Comparison of ENCODE assay signal across 8 cellular contexts in genomic region chr11:47393163-47394049, GRCh38. TPM values are rescaled to one million over a fixed set of nuclear protein-coding genes. Genes with fewer than 3 reads are reported as not detected.
A peak's percentile ranks its signal among the peaks of the same experiment; 100 is the strongest.
DNase-seq lines count a peak whose midpoint lies in the region; ATAC-seq and TF ChIP-seq lines count a peak whose summit lies in the region.

No MANE protein-coding gene starts in this region.

- peak overlapping the region; percentile 82 for H3K27ac Mint-ChIP-seq in activated CD4-positive, alpha-beta memory T cell treated with anti-CD3 and anti-CD28 coated beads for 36 hours

- POLR2A ChIA-PET in activated CD4-positive, alpha-beta memory T cell treated with anti-CD3 and anti-CD28 coated beads for 36 hours (lab: Charles Lee): interaction anchor here (1.4 kb wide), 1 partner anchor 374 kb away, joined by 3 read pairs; the partner anchor contains the start of gene FNBP4

- no peak overlapping the region for H3K4me3 Mint-ChIP-seq in activated CD4-positive, alpha-beta memory T cell treated with anti-CD3 and anti-CD28 coated beads for 36 hours

- intact Hi-C loops in activated CD4-positive, alpha-beta memory T cell treated with anti-CD3 and anti-CD28 coated beads for 36 hours (cut with micrococcal nuclease): loop anchor here (1.0 kb wide), 1 partner anchor 15 kb away; the partner anchor contains the start of gene SLC39A13
- intact Hi-C loops in left cardiac atrium (cut with DNase I): no loop called here
- intact Hi-C loops in spleen (cut with DNase I; ENCODE audit: low total_unique reads): no loop called here

- H3K4me3 ChIP-seq in spleen: peak overlapping the region in 4 of 8 donors; percentile 3 to 68 (median 32)

- no peaks in the 10 kb centered on the region for H3K36me3 ChIP-seq in spleen

- H3K4me1 ChIP-seq in spleen: peaks cover 43 to 95% (median 79%) of the 10 kb centered on the region in 6 donors

- DNase-seq in HK-2 (ENCODE audit: unreplicated experiment): peak; percentile 46
- DNase-seq in activated CD4-positive, alpha-beta memory T cell treated with anti-CD3 and anti-CD28 coated beads for 36 hours: no peak
- DNase-seq in left cardiac atrium: peak; percentile 49
- peak; percentile 92 for DNase-seq in spleen
- no peak for DNase-seq in activated gamma-delta T cell treated with Interleukin-2 at 50 U/mL for 16 hours

- 30 to 51% (median 40%) methylated on average over 19 to 20 of the region's 20 CpGs for WGBS in spleen, 5 donors

- no peaks in the 10 kb centered on the region for H3K9me3 Mint-ChIP-seq in activated CD4-positive, alpha-beta memory T cell treated with anti-CD3 and anti-CD28 coated beads for 36 hours

- no peak for TF ChIP-seq CTCF in spleen (IDR thresholded peaks at IDR 0.05 in 8 of 11, conservative IDR thresholded peaks at IDR 0.05 in 3 of 11)

- H3K36me3 Mint-ChIP-seq in activated CD4-positive, alpha-beta memory T cell treated with anti-CD3 and anti-CD28 coated beads for 36 hours: no peaks in the 10 kb centered on the region

- ATAC-seq in left cardiac atrium (peak; percentile 32 to 56), HG02571 (IDR thresholded peaks at IDR 0.05; ENCODE audit: unreplicated experiment) (no peak), HG03159 (IDR thresholded peaks at IDR 0.05; ENCODE audit: unreplicated experiment) (no peak), GM21528 (IDR thresholded peaks at IDR 0.05; ENCODE audit: low FRiP score, unreplicated experiment) (no peak)

- H3K27me3 Mint-ChIP-seq in activated CD4-positive, alpha-beta memory T cell treated with anti-CD3 and anti-CD28 coated beads for 36 hours: no peaks in the 10 kb centered on the region

- CTCF ChIA-PET in activated CD4-positive, alpha-beta memory T cell treated with anti-CD3 and anti-CD28 coated beads for 36 hours (lab: Charles Lee): interaction anchor here (1.9 to 3.3 kb wide), 2 partner anchors 19 kb away, joined by 9 to 20 read pairs; no protein-coding TSS in a partner anchor

- no peaks in the 10 kb centered on the region for H3K9me3 ChIP-seq in spleen

- peaks cover 25% of the 10 kb centered on the region for H3K4me1 Mint-ChIP-seq in activated CD4-positive, alpha-beta memory T cell treated with anti-CD3 and anti-CD28 coated beads for 36 hours (ENCODE audit: low read depth)

- TF ChIP-seq POLR2A in spleen (IDR thresholded peaks at IDR 0.05): peak in 1 of 3 donors; percentile 22

- no peaks in the 10 kb centered on the region for H3K27me3 ChIP-seq in spleen (replicated peaks in 1 of 7)

- H3K27ac ChIP-seq in spleen: peak overlapping the region; percentile 96 to 100 (median 99)

RNA-seq across cellular contexts. Expression of gene SLC39A13, which starts 15.0 kb away (rescaled TPM):
- total RNA-seq in activated CD4-positive, alpha-beta memory T cell treated with anti-CD3 and anti-CD28 coated beads for 36 hours: 10 to 100 TPM; 17.7 to 18.0 TPM
- total RNA-seq in left cardiac atrium: 10 to 100 TPM; 35.5 to 53.4 TPM
- total RNA-seq in spleen: 10 to 100 TPM; 26.3 to 48.4 (median 43.2) TPM
- polyA plus RNA-seq in spleen: 10 to 100 TPM; 21.7 to 40.2 (median 26.0) TPM

RNA-seq across cellular contexts. Expression of gene SPI1, which starts 15.1 kb away (rescaled TPM):
- total RNA-seq in activated CD4-positive, alpha-beta memory T cell treated with anti-CD3 and anti-CD28 coated beads for 36 hours: not detected
- total RNA-seq in left cardiac atrium (10 to 100 TPM; 19.5 to 31.4 TPM), spleen (100 to 1,000 TPM in 6 of 7 donors, 10 to 100 TPM in 1; 95.7 to 366 (median 198) TPM)
- polyA plus RNA-seq in spleen: 100 to 1,000 TPM in 1 of 3 donors, 10 to 100 TPM in 2; 84.2 to 128 (median 91.8) TPM

RNA-seq across cellular contexts. Expression of gene PSMC3, which starts 32.8 kb away (rescaled TPM):
- 100 to 1,000 TPM; 143 to 148 TPM for total RNA-seq in activated CD4-positive, alpha-beta memory T cell treated with anti-CD3 and anti-CD28 coated beads for 36 hours
- total RNA-seq in left cardiac atrium (100 to 1,000 TPM; 133 to 154 TPM), spleen (10 to 100 TPM; 59.7 to 80.8 (median 66.4) TPM)
- polyA plus RNA-seq in spleen: 100 to 1,000 TPM in 1 of 3 donors, 10 to 100 TPM in 2; 64.3 to 105 (median 90.0) TPM

RNA-seq across cellular contexts. Expression of gene MYBPC3, which starts 40.9 kb away (rescaled TPM):
- not detected for total RNA-seq in activated CD4-positive, alpha-beta memory T cell treated with anti-CD3 and anti-CD28 coated beads for 36 hours
- 1,000 to 10,000 TPM in 1 of 2 donors, 100 to 1,000 TPM in 1; 966 to 1,049 TPM for total RNA-seq in left cardiac atrium
- total RNA-seq in spleen: 1 to 10 TPM in 5 of 7 donors, under 1 TPM in 2; 0.91 to 4.7 (median 1.5) TPM
- polyA plus RNA-seq in spleen: 1 to 10 TPM in 2 of 3 donors, under 1 TPM in 1; 0.49 to 2.2 (median 1.4) TPM

RNA-seq across cellular contexts. Expression of gene RAPSN, which starts 55.5 kb away (rescaled TPM):
- under 1 TPM in 1 of 2 experiments, not detected in 1; 0.22 TPM for total RNA-seq in activated CD4-positive, alpha-beta memory T cell treated with anti-CD3 and anti-CD28 coated beads for 36 hours
- not detected for total RNA-seq in left cardiac atrium
- 1 to 10 TPM in 3 of 7 donors, under 1 TPM in 2, not detected in 2; 0.42 to 1.6 (median 1.2) TPM for total RNA-seq in spleen
- polyA plus RNA-seq in spleen: 1 to 10 TPM in 1 of 3 donors, under 1 TPM in 2; 0.53 to 1.5 (median 0.74) TPM

Comparison
In these comparisons a context has a peak if more than half of its experiments do, and no peak if none do; other contexts are left out.
1. DNase-seq: peak in HK-2 (single experiment), left cardiac atrium (single experiment) and spleen (single experiment); none in activated CD4-positive, alpha-beta memory T cell treated with anti-CD3 and anti-CD28 coated beads for 36 hours (single experiment) and activated gamma-delta T cell treated with Interleukin-2 at 50 U/mL for 16 hours (single experiment).
2. ATAC-seq: peak in left cardiac atrium (2 of 2); none in HG02571 (single experiment), HG03159 (single experiment) and GM21528 (single experiment).
3. RNA of gene SPI1, which starts 15.1 kb away (total RNA-seq): 95.7 to 366 TPM in spleen and 19.5 to 31.4 TPM in left cardiac atrium; not detected in activated CD4-positive, alpha-beta memory T cell treated with anti-CD3 and anti-CD28 coated beads for 36 hours; every median in the first group is over 10 times any median in the second.